ENCODE assay signal across 14 cellular contexts in genomic region chr10:10804998-10805737, GRCh38.
DNase-seq lines count a peak whose midpoint lies in the region; ATAC-seq and TF ChIP-seq lines count a peak whose summit lies in the region.
"Had no signal": no experiment of that assay in that cellular context is flagged by ENCODE, and none has a peak within 500 bp of the region (broad histone marks: within the 10 kb centered on the region; RNA-seq: fewer than 3 reads in every experiment).

No MANE protein-coding gene starts in this region.

- ATAC-seq in GM18909 (IDR thresholded peaks at IDR 0.05; ENCODE audit: poor library complexity, unreplicated experiment) = no peak
- ATAC-seq: activated CD8-positive, alpha-beta T cell treated with anti-CD3 and anti-CD28 coated beads, Interleukin-2, amount 10 ng/mL, durations not matched to agents 7 days and 5 days; T-helper 17 cell had no signal

- DNase-seq in AG09309 (ENCODE audit: low read depth) (peak; percentile 80), LHCN-M2 (ENCODE audit: low read depth) (peak; percentile 76), epithelial cell of esophagus (ENCODE audit: low read depth) (peak; percentile 85), mesendoderm (peak; percentile 69), foreskin melanocyte (no peak), globus pallidus (ENCODE audit: low spot score) (no peak), occipital lobe (lab: John Stamatoyannopoulos, UW) (no peak)
- DNase-seq: activated CD8-positive, alpha-beta T cell treated with anti-CD3 and anti-CD28 coated beads, Interleukin-2, amount 10 ng/mL, durations not matched to agents 7 days and 5 days; effector CD4-positive, alpha-beta T cell; immature natural killer cell; NCI-H1105; T-helper 17 cell had no signal

- H3K36me3 ChIP-seq in mesendoderm (ENCODE audit: control insufficient read depth, insufficient read depth, low read length) = no peaks in the 10 kb centered on the region
- H3K36me3 ChIP-seq: prostate gland had no signal

- WGBS in mesendoderm (ENCODE audit: extremely low coverage, insufficient coverage, low lambda C conversion rate) = no CpG with 5 or more reads among the region's 7 CpGs

- no peak overlapping the region for H3K4me2 ChIP-seq in mesendoderm (ENCODE audit: low read length)

- H2BK5ac ChIP-seq in mesendoderm (ENCODE audit: low read length) = no peak overlapping the region

- no peak overlapping the region for H4K5ac ChIP-seq in mesendoderm (ENCODE audit: low read length)

- no peak overlapping the region for H3K9ac ChIP-seq in mesendoderm (ENCODE audit: low read length)

- H4K8ac ChIP-seq in mesendoderm (ENCODE audit: low read depth, low read length) = no peak overlapping the region

- H3K4me3 ChIP-seq in AG09309 (ENCODE audit: control insufficient read depth, low read depth, low read length) (no peak overlapping the region), epithelial cell of esophagus (ENCODE audit: low read length) (no peak overlapping the region), mesendoderm (ENCODE audit: low read length) (no peak overlapping the region)
- H3K4me3 ChIP-seq: prostate gland had no signal

- H3K79me1 ChIP-seq in mesendoderm (ENCODE audit: low read length) = no peaks in the 10 kb centered on the region

- H3K18ac ChIP-seq in mesendoderm (ENCODE audit: low read length) = no peak overlapping the region

- no peak overlapping the region for H2BK15ac ChIP-seq in mesendoderm (replicated peaks; ENCODE audit: low read depth)

- TF ChIP-seq CTCF in AG09309 (IDR thresholded peaks at IDR 0.05; ENCODE audit: control insufficient read depth, insufficient read depth, low read depth, low read length, missing control alignments) (no peak), epithelial cell of esophagus (IDR thresholded peaks at IDR 0.05; ENCODE audit: insufficient read depth, low read depth, low read length, missing control alignments) (no peak)

- H3K27me3 ChIP-seq in mesendoderm (ENCODE audit: insufficient read depth, low read length, poor library complexity) = no peaks in the 10 kb centered on the region

- no peak overlapping the region for H3K23ac ChIP-seq in mesendoderm (ENCODE audit: low read length)

- H2BK120ac ChIP-seq in mesendoderm (ENCODE audit: low read depth, low read length) = no peak overlapping the region

- H2AK5ac ChIP-seq in mesendoderm (ENCODE audit: low read length) = no peak overlapping the region

- H3K56ac ChIP-seq in mesendoderm (ENCODE audit: low read length) = no peak overlapping the region

- no peaks in the 10 kb centered on the region for H3K4me1 ChIP-seq in mesendoderm (ENCODE audit: control insufficient read depth, low read depth, low read length)
- H3K4me1 ChIP-seq: prostate gland had no signal

- no peak overlapping the region for H3K27ac ChIP-seq in mesendoderm (ENCODE audit: low read depth, low read length)
- H3K27ac ChIP-seq: prostate gland had no signal

- H3K4ac ChIP-seq in mesendoderm (ENCODE audit: low read depth, low read length) = no peak overlapping the region

- no peaks in the 10 kb centered on the region for H3K79me2 ChIP-seq in mesendoderm (ENCODE audit: control insufficient read depth, insufficient read depth, low read length)

Comparison
In these comparisons a context has a peak if more than half of its experiments do, and no peak if none do; other contexts are left out.
1. DNase-seq: peak in AG09309 (single experiment), LHCN-M2 (single experiment), epithelial cell of esophagus (single experiment) and mesendoderm (single experiment); none in foreskin melanocyte (single experiment), globus pallidus (single experiment) and occipital lobe (single experiment).